37 cellular contexts compared by ENCODE assay signal in the genomic region with DNA sequence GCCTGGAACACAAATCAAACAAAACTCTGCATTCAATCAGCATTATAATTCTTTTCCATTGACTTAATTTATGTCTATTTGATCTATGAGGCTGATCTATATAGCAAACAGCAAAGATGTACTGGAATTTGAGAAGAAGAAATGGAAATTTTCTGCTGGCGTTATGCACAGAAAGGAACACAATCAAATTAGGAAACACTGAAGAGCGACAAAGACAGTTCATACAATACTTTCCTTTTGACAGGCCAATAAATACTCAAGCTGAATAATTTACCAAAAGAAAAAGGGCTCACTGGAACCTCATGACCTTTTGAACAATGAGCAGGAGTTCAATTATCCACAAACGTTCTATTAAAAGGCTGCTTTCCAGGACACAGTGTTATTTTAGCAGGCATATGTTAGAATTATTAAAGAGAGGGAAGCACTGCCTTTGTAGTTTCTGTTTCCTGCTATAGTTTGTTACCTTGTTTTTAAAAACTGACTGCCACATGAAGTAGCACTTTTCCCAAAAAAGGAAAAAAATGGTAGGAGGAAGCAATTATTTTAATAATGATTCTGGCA. TPM values are rescaled to one million over a fixed set of nuclear protein-coding genes. Genes with fewer than 3 reads are reported as not detected.
"Had no signal": no experiment of that assay in that cellular context is flagged by ENCODE, and none has a peak within 500 bp of the region (broad histone marks: within the 10 kb centered on the region; RNA-seq: fewer than 3 reads in every experiment).

No MANE protein-coding gene starts in this region.

- DNase-seq: activated B cell treated with CpG ODN at 0.5 μM for 24 hours; activated CD4-positive, alpha-beta T cell treated with anti-CD3 and anti-CD28 coated beads for 48 hours; activated CD4-positive, alpha-beta T cell treated with anti-CD3 and anti-CD28 coated beads, Interleukin-2, amount 50 U/mL, for 1 hour; activated CD4-positive, alpha-beta T cell treated with anti-CD3 and anti-CD28 coated beads, Interleukin-2, amount 50 U/mL, for 48 hours; activated CD8-positive, alpha-beta memory T cell treated with anti-CD3 and anti-CD28 coated beads for 24 hours; activated CD8-positive, alpha-beta T cell treated with anti-CD3 and anti-CD28 coated beads for 36 hours; activated effector memory CD4-positive, alpha-beta T cell treated with Interleukin-2 at 50 U/mL for 16 hours; activated gamma-delta T cell treated with Interleukin-2 at 50 U/mL for 16 hours; activated naive CD4-positive, alpha-beta T cell treated with anti-CD3 and anti-CD28 coated beads, Interleukin-2, amount 50 U/mL, for 16 hours; activated naive CD4-positive, alpha-beta T cell treated with Interleukin-2 at 50 U/mL for 16 hours; activated T-cell treated with anti-CD3 and anti-CD28 coated beads, Interleukin-2, amount 50 U/mL, for 4 hours; amniotic stem cell; anterior cingulate cortex; brain microvascular endothelial cell; dorsolateral prefrontal cortex; effector memory CD4-positive, alpha-beta T cell; erythroblast; foreskin keratinocyte; T-helper 1 cell; T-helper 17 cell; T1000; WERI-Rb-1 had no signal

- H3K4me1 ChIP-seq: esophagus muscularis mucosa, foreskin keratinocyte, gastroesophageal sphincter had no signal

- H3K36me3 ChIP-seq: brain microvascular endothelial cell, esophagus muscularis mucosa, gastroesophageal sphincter, WERI-Rb-1 had no signal

- H3K27me3 Mint-ChIP-seq: activated B cell treated with CpG ODN at 0.5 μM for 24 hours; activated CD8-positive, alpha-beta T cell treated with anti-CD3 and anti-CD28 coated beads for 36 hours; activated naive CD8-positive, alpha-beta T cell; activated T-helper 17 cell treated with anti-CD3 and anti-CD28 coated beads, Interleukin-2, amount 50 U/mL, for 72 hours; central memory CD8-positive, alpha-beta T cell; dendritic cell treated with granulocyte-macrophage colony-stimulating factor and Interleukin-4, amounts not matched to agents 40 ng/mL and 50 ng/mL, for 4 days; T-helper 17 cell had no signal

- H3K4me3 ChIP-seq: coronary artery, esophagus muscularis mucosa, gastroesophageal sphincter had no signal

- ATAC-seq: activated CD4-positive, CD25-positive, alpha-beta regulatory T cell treated with anti-CD3 and anti-CD28 coated beads, Interleukin-2, amount 50 U/mL, for 24 hours; activated CD8-positive, alpha-beta T cell treated with anti-CD3 and anti-CD28 coated beads for 36 hours; activated T-cell treated with anti-CD3 and anti-CD28 coated beads, Interleukin-2, amount 50 U/mL, for 4 hours; activated T-helper 17 cell treated with anti-CD3 and anti-CD28 coated beads, Interleukin-2, amount 50 U/mL, for 72 hours; foreskin keratinocyte; gastroesophageal sphincter; T-helper 17 cell had no signal

- H3K4me1 Mint-ChIP-seq: activated B cell treated with CpG ODN at 0.5 μM for 24 hours; activated T-helper 17 cell treated with anti-CD3 and anti-CD28 coated beads, Interleukin-2, amount 50 U/mL, for 72 hours; central memory CD8-positive, alpha-beta T cell; T-helper 17 cell had no signal

- H3K27ac ChIP-seq: brain microvascular endothelial cell, coronary artery, esophagus muscularis mucosa, foreskin keratinocyte, gastroesophageal sphincter, WERI-Rb-1 had no signal

- H3K27ac Mint-ChIP-seq: activated B cell treated with CpG ODN at 0.5 μM for 24 hours; activated CD8-positive, alpha-beta T cell treated with anti-CD3 and anti-CD28 coated beads for 36 hours; activated naive CD8-positive, alpha-beta T cell; activated T-helper 17 cell treated with anti-CD3 and anti-CD28 coated beads, Interleukin-2, amount 50 U/mL, for 72 hours; dendritic cell treated with granulocyte-macrophage colony-stimulating factor and Interleukin-4, amounts not matched to agents 40 ng/mL and 50 ng/mL, for 4 days; T-helper 17 cell; T-helper 2 cell treated with Interferon-gamma antibody and Interleukin-4, amounts not matched to agents 5 μg/mL and 100 μg/mL, for 36 hours had no signal

- H3K36me3 Mint-ChIP-seq: activated naive CD8-positive, alpha-beta T cell had no signal

- H3K9me3 ChIP-seq: esophagus muscularis mucosa, gastroesophageal sphincter had no signal

- H3K4me3 Mint-ChIP-seq: activated B cell treated with CpG ODN at 0.5 μM for 24 hours; activated CD8-positive, alpha-beta T cell treated with anti-CD3 and anti-CD28 coated beads for 36 hours; activated naive CD8-positive, alpha-beta T cell; activated T-cell treated with anti-CD3 and anti-CD28 coated beads, Interleukin-2, amount 50 U/mL, for 4 hours; activated T-helper 17 cell treated with anti-CD3 and anti-CD28 coated beads, Interleukin-2, amount 50 U/mL, for 72 hours; central memory CD8-positive, alpha-beta T cell; dendritic cell treated with granulocyte-macrophage colony-stimulating factor and Interleukin-4, amounts not matched to agents 40 ng/mL and 50 ng/mL, for 4 days; T-helper 17 cell; T-helper 2 cell treated with Interferon-gamma antibody and Interleukin-4, amounts not matched to agents 5 μg/mL and 100 μg/mL, for 36 hours had no signal

- H3K9me3 Mint-ChIP-seq: activated CD8-positive, alpha-beta T cell treated with anti-CD3 and anti-CD28 coated beads for 36 hours; activated T-helper 17 cell treated with anti-CD3 and anti-CD28 coated beads, Interleukin-2, amount 50 U/mL, for 72 hours; T-helper 2 cell treated with Interferon-gamma antibody and Interleukin-4, amounts not matched to agents 5 μg/mL and 100 μg/mL, for 36 hours had no signal

- H3K27me3 ChIP-seq: brain microvascular endothelial cell, dorsolateral prefrontal cortex, esophagus muscularis mucosa, foreskin keratinocyte, gastroesophageal sphincter had no signal

RNA-seq across cellular contexts. Expression of a gene that starts 8.1 kb away (rescaled TPM):
- total RNA-seq: activated B cell treated with CpG ODN at 0.5 μM for 24 hours; activated CD8-positive, alpha-beta T cell treated with anti-CD3 and anti-CD28 coated beads for 36 hours; activated T-cell treated with anti-CD3 and anti-CD28 coated beads, Interleukin-2, amount 50 U/mL, for 4 hours; activated T-helper 17 cell treated with anti-CD3 and anti-CD28 coated beads, Interleukin-2, amount 50 U/mL, for 72 hours; astrocyte; bronchial epithelial cell; cardiac septum; cerebellum; esophagus muscularis mucosa; foreskin keratinocyte; gastroesophageal sphincter; glomerular endothelial cell; T-helper 17 cell had no signal
- polyA plus RNA-seq: adipose tissue, foreskin keratinocyte had no signal
